1 cellular context compared by ENCODE assay signal in the genomic region with DNA sequence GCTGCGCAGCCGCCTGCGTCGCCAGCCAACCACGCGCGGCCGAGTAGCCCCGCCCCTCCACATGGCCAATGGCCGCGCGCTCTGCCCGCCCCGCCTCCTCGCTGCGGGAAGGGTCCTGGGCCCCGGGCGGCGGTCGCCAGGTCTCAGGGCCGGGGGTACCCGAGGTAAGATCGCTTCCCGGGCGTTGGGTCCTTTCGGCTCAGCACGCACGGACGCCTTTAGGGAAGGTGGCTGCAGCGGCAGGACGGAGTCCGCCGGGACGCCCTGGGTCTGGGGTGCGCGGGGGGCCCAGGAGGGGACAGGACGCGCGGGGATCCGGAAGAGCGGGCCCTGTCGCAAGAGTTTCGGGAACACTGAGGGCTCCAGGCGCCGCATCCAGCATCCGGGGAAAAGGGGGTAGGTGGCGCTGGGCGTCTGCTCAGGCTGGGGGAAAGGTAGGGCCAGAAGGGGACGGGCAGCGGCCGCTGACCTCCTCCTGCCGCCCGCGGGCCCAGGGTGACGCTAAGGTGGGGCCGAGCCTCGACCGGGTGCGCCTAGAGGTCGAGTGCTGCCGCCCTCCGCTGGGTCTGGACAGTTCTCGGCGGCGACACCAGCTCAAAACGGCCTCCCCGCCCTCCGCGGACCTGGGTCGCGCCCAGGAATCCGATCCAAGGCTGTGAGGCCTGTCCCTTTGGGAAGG.
TF ChIP-seq lines count a peak whose summit lies in the region.

TSS of gene MAVS (plus strand) at position 95 of the 679 bp plus-strand sequence. CDS start 7,791 bp downstream, outside the sequence.

TF ChIP-seq in HepG2, 621 proteins besides CTCF, POLR2A, EP300 and RAD21 (continued from another document and continues in another):
- TF ChIP-seq, protein P1, sequence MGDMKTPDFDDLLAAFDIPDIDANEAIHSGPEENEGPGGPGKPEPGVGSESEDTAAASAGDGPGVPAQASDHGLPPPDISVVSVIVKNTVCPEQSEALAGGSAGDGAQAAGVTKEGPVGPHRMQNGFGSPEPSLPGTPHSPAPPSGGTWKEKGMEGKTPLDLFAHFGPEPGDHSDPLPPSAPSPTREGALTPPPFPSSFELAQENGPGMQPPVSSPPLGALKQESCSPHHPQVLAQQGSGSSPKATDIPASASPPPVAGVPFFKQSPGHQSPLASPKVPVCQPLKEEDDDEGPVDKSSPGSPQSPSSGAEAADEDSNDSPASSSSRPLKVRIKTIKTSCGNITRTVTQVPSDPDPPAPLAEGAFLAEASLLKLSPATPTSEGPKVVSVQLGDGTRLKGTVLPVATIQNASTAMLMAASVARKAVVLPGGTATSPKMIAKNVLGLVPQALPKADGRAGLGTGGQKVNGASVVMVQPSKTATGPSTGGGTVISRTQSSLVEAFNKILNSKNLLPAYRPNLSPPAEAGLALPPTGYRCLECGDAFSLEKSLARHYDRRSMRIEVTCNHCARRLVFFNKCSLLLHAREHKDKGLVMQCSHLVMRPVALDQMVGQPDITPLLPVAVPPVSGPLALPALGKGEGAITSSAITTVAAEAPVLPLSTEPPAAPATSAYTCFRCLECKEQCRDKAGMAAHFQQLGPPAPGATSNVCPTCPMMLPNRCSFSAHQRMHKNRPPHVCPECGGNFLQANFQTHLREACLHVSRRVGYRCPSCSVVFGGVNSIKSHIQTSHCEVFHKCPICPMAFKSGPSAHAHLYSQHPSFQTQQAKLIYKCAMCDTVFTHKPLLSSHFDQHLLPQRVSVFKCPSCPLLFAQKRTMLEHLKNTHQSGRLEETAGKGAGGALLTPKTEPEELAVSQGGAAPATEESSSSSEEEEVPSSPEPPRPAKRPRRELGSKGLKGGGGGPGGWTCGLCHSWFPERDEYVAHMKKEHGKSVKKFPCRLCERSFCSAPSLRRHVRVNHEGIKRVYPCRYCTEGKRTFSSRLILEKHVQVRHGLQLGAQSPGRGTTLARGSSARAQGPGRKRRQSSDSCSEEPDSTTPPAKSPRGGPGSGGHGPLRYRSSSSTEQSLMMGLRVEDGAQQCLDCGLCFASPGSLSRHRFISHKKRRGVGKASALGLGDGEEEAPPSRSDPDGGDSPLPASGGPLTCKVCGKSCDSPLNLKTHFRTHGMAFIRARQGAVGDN (CRISPR knock-in tag; IDR thresholded peaks at IDR 0.05) = peak; percentile 91
- no peak; the same call in 1 of the 2 replicates for TF ChIP-seq DNMT3B (CRISPR knock-in tag; conservative IDR thresholded peaks at IDR 0.05)
- peak; percentile 100 for TF ChIP-seq DR1 (CRISPR knock-in tag; IDR thresholded peaks at IDR 0.05)
- TF ChIP-seq ZNF451 (CRISPR knock-in tag; IDR thresholded peaks at IDR 0.05) = peak; percentile 98
- no peak for TF ChIP-seq ZNF136 (CRISPR knock-in tag; IDR thresholded peaks at IDR 0.05; ENCODE audit: low read depth)
- TF ChIP-seq, protein P2, sequence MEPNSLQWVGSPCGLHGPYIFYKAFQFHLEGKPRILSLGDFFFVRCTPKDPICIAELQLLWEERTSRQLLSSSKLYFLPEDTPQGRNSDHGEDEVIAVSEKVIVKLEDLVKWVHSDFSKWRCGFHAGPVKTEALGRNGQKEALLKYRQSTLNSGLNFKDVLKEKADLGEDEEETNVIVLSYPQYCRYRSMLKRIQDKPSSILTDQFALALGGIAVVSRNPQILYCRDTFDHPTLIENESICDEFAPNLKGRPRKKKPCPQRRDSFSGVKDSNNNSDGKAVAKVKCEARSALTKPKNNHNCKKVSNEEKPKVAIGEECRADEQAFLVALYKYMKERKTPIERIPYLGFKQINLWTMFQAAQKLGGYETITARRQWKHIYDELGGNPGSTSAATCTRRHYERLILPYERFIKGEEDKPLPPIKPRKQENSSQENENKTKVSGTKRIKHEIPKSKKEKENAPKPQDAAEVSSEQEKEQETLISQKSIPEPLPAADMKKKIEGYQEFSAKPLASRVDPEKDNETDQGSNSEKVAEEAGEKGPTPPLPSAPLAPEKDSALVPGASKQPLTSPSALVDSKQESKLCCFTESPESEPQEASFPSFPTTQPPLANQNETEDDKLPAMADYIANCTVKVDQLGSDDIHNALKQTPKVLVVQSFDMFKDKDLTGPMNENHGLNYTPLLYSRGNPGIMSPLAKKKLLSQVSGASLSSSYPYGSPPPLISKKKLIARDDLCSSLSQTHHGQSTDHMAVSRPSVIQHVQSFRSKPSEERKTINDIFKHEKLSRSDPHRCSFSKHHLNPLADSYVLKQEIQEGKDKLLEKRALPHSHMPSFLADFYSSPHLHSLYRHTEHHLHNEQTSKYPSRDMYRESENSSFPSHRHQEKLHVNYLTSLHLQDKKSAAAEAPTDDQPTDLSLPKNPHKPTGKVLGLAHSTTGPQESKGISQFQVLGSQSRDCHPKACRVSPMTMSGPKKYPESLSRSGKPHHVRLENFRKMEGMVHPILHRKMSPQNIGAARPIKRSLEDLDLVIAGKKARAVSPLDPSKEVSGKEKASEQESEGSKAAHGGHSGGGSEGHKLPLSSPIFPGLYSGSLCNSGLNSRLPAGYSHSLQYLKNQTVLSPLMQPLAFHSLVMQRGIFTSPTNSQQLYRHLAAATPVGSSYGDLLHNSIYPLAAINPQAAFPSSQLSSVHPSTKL (CRISPR knock-in tag; IDR thresholded peaks at IDR 0.05) = peak; percentile 50; the same call in 1 of the 2 replicates
- TF ChIP-seq TSC22D2 (CRISPR knock-in tag; IDR thresholded peaks at IDR 0.05; ENCODE audit: borderline replicate concordance) = no peak; the same call in 1 of the 2 replicates
- TF ChIP-seq, protein P3, sequence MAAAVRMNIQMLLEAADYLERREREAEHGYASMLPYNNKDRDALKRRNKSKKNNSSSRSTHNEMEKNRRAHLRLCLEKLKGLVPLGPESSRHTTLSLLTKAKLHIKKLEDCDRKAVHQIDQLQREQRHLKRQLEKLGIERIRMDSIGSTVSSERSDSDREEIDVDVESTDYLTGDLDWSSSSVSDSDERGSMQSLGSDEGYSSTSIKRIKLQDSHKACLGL (CRISPR knock-in tag; IDR thresholded peaks at IDR 0.05) = peak; percentile 71
- peak; percentile 95 for TF ChIP-seq YEATS4 (CRISPR knock-in tag; IDR thresholded peaks at IDR 0.05; ENCODE audit: borderline replicate concordance)
- no peak for TF ChIP-seq CENPT (CRISPR knock-in tag; IDR thresholded peaks at IDR 0.05; ENCODE audit: low read depth)
- TF ChIP-seq ZMYM2 (CRISPR knock-in tag; IDR thresholded peaks at IDR 0.05) = no peak
- TF ChIP-seq ZNF44 (CRISPR knock-in tag; IDR thresholded peaks at IDR 0.05) = no peak; the same call in 1 of the 2 replicates
- TF ChIP-seq FUBP1 (CRISPR knock-in tag; IDR thresholded peaks at IDR 0.05; ENCODE audit: borderline replicate concordance) = no peak
- peak; percentile 96; the same call in 1 of the 2 replicates for TF ChIP-seq ZNF761 (CRISPR knock-in tag; conservative IDR thresholded peaks at IDR 0.05)
- TF ChIP-seq ZNF724P (CRISPR knock-in tag; IDR thresholded peaks at IDR 0.05; ENCODE audit: borderline replicate concordance) = no peak
- TF ChIP-seq, protein P4, sequence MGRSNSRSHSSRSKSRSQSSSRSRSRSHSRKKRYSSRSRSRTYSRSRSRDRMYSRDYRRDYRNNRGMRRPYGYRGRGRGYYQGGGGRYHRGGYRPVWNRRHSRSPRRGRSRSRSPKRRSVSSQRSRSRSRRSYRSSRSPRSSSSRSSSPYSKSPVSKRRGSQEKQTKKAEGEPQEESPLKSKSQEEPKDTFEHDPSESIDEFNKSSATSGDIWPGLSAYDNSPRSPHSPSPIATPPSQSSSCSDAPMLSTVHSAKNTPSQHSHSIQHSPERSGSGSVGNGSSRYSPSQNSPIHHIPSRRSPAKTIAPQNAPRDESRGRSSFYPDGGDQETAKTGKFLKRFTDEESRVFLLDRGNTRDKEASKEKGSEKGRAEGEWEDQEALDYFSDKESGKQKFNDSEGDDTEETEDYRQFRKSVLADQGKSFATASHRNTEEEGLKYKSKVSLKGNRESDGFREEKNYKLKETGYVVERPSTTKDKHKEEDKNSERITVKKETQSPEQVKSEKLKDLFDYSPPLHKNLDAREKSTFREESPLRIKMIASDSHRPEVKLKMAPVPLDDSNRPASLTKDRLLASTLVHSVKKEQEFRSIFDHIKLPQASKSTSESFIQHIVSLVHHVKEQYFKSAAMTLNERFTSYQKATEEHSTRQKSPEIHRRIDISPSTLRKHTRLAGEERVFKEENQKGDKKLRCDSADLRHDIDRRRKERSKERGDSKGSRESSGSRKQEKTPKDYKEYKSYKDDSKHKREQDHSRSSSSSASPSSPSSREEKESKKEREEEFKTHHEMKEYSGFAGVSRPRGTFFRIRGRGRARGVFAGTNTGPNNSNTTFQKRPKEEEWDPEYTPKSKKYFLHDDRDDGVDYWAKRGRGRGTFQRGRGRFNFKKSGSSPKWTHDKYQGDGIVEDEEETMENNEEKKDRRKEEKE (IDR thresholded peaks at IDR 0.05) = no peak
- TF ChIP-seq TBX2 (CRISPR knock-in tag; IDR thresholded peaks at IDR 0.05; ENCODE audit: borderline replicate concordance) = peak; percentile 73
- no peak for TF ChIP-seq TCF7L2 (IDR thresholded peaks at IDR 0.05; ENCODE audit: low read depth, low read length)
- TF ChIP-seq MEIS2 (CRISPR knock-in tag; IDR thresholded peaks at IDR 0.05) = peak; percentile 65
- peak; percentile 85 for TF ChIP-seq HNRNPH1 (optimal IDR thresholded peaks at IDR 0.05; ENCODE audit: low read depth, low read length)
- TF ChIP-seq, protein P5, sequence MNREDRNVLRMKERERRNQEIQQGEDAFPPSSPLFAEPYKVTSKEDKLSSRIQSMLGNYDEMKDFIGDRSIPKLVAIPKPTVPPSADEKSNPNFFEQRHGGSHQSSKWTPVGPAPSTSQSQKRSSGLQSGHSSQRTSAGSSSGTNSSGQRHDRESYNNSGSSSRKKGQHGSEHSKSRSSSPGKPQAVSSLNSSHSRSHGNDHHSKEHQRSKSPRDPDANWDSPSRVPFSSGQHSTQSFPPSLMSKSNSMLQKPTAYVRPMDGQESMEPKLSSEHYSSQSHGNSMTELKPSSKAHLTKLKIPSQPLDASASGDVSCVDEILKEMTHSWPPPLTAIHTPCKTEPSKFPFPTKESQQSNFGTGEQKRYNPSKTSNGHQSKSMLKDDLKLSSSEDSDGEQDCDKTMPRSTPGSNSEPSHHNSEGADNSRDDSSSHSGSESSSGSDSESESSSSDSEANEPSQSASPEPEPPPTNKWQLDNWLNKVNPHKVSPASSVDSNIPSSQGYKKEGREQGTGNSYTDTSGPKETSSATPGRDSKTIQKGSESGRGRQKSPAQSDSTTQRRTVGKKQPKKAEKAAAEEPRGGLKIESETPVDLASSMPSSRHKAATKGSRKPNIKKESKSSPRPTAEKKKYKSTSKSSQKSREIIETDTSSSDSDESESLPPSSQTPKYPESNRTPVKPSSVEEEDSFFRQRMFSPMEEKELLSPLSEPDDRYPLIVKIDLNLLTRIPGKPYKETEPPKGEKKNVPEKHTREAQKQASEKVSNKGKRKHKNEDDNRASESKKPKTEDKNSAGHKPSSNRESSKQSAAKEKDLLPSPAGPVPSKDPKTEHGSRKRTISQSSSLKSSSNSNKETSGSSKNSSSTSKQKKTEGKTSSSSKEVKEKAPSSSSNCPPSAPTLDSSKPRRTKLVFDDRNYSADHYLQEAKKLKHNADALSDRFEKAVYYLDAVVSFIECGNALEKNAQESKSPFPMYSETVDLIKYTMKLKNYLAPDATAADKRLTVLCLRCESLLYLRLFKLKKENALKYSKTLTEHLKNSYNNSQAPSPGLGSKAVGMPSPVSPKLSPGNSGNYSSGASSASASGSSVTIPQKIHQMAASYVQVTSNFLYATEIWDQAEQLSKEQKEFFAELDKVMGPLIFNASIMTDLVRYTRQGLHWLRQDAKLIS (CRISPR knock-in tag; IDR thresholded peaks at IDR 0.05) = peak; percentile 58; the same call in 1 of the 2 replicates
- TF ChIP-seq ZBTB42 (CRISPR knock-in tag; IDR thresholded peaks at IDR 0.05) = peak; percentile 93
- peak; percentile 68 for TF ChIP-seq KLF11 (CRISPR knock-in tag; IDR thresholded peaks at IDR 0.05)
- TF ChIP-seq ZNF614 (CRISPR knock-in tag; IDR thresholded peaks at IDR 0.05; ENCODE audit: borderline replicate concordance) = peak; percentile 74; the same call in 1 of the 2 replicates
- peak; percentile 33; the same call in 1 of the 2 replicates for TF ChIP-seq ZNF773 (CRISPR knock-in tag; IDR thresholded peaks at IDR 0.05; ENCODE audit: borderline replicate concordance)
- TF ChIP-seq NKX3-1 (CRISPR knock-in tag; IDR thresholded peaks at IDR 0.05) = 0 out of 2 replicates have a peak, but pooled peaks have one; percentile 91
- TF ChIP-seq, protein P6, sequence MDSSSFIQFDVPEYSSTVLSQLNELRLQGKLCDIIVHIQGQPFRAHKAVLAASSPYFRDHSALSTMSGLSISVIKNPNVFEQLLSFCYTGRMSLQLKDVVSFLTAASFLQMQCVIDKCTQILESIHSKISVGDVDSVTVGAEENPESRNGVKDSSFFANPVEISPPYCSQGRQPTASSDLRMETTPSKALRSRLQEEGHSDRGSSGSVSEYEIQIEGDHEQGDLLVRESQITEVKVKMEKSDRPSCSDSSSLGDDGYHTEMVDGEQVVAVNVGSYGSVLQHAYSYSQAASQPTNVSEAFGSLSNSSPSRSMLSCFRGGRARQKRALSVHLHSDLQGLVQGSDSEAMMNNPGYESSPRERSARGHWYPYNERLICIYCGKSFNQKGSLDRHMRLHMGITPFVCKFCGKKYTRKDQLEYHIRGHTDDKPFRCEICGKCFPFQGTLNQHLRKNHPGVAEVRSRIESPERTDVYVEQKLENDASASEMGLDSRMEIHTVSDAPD (CRISPR knock-in tag; IDR thresholded peaks at IDR 0.05) = peak; percentile 60; the same call in 1 of the 2 replicates
- TF ChIP-seq NR0B2 (CRISPR knock-in tag; IDR thresholded peaks at IDR 0.05) = no peak; the same call in 1 of the 2 replicates
